In the genomic region with DNA sequence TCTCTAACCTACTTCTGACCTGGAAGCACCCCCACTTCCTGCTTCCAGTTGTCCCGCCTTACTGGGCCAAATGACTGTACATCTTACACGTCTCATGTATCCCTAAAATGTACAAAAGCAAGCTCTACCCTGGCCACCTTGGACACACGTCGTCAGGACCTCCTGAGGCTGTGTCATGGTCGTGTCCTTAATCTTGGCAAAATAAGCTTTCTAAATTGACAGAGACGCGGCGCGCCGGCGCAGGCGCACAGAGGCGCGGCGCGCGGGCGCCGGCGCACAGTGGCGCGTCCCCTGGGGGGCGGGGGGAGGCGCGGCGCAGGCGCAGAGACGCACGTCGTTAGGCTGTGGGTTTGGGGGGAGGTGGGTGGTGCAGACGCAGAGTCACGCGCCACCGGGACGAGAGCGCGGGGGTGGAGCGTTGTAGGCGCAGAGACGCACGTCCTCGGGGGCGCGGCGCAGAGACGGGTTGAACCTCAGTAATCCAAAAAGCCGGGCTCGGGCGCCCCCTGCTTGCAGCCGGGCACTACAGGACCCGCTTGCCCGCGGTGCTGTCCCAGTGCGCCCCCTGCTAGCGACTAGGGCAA, we compare ENCODE assay signal across 15 cellular contexts. TPM values are rescaled to one million over a fixed set of nuclear protein-coding genes. Genes with fewer than 3 reads are reported as not detected.
DNase-seq lines count a peak whose midpoint lies in the region; ATAC-seq and TF ChIP-seq lines count a peak whose summit lies in the region.
"Not testable (repeated sequence)": the region's sequence is repeated elsewhere in the genome, so short reads cannot be mapped to it uniquely, and the experiment has no call there.
"Had no signal": no experiment of that assay in that cellular context is flagged by ENCODE, and none has a peak within 500 bp of the region (broad histone marks: within the 10 kb centered on the region; RNA-seq: fewer than 3 reads in every experiment).

No MANE protein-coding gene starts in this region.

- H2AFZ ChIP-seq in DND-41 (ENCODE audit: low read depth, low read length): not testable (repeated sequence)

- H3K9ac ChIP-seq in DND-41 (ENCODE audit: low read depth, low read length): not testable (repeated sequence)

- not testable (repeated sequence) for TF ChIP-seq CTCF in DND-41 (IDR thresholded peaks at IDR 0.05; ENCODE audit: borderline replicate concordance, extremely low read depth, low read length, poor library complexity, severe bottlenecking); mucosa of descending colon (IDR thresholded peaks at IDR 0.05); stomach (IDR thresholded peaks at IDR 0.05)

- H3K79me2 ChIP-seq in DND-41 (ENCODE audit: insufficient read depth, low read length): not testable (repeated sequence)

- not testable (repeated sequence) for TF ChIP-seq POLR2A in stomach (IDR thresholded peaks at IDR 0.05)

- peak; percentile 8 for DNase-seq in DND-41
- DNase-seq in SK-MEL-5 (ENCODE audit: low read depth, low spot score): peak; percentile 89
- DNase-seq in activated naive CD4-positive, alpha-beta T cell treated with anti-CD3 and anti-CD28 coated beads, Interleukin-2, amount 50 U/mL, for 16 hours: peak; percentile 5
- DNase-seq in Right ventricle myocardium inferior (ENCODE audit: missing footprints): peak; percentile 61
- DNase-seq in mucosa of descending colon: peak; percentile 11 to 48 (median 21)
- DNase-seq in stomach: peak; percentile 24

- H3K4me2 ChIP-seq in DND-41 (ENCODE audit: insufficient read depth, low read length): not testable (repeated sequence)

- in situ Hi-C loops in SK-MEL-5 (cut with HindIII; ENCODE audit: low pct_unique_long_range_greater_than_20kb, low sequenced_read_pairs): not testable (repeated sequence)

- H3K36me3 ChIP-seq in DND-41 (ENCODE audit: insufficient read depth, low read length); mucosa of descending colon (ENCODE audit: low read depth); stomach: not testable (repeated sequence)

- not testable (repeated sequence) for ATAC-seq in DND-41 (ENCODE audit: insufficient read depth, low read depth)
- ATAC-seq in GM19438 (IDR thresholded peaks at IDR 0.05; ENCODE audit: low read depth, unreplicated experiment): peak; percentile 23
- peak; percentile 19 for ATAC-seq in HG03045 (IDR thresholded peaks at IDR 0.05; ENCODE audit: unreplicated experiment)
- ATAC-seq in Right ventricle myocardium inferior: peak; percentile 68
- peak; percentile 45 for ATAC-seq in mucosa of descending colon

- not testable (repeated sequence) for H3K9me3 ChIP-seq in DND-41 (ENCODE audit: insufficient read depth, low read length, severe bottlenecking); mucosa of descending colon; stomach

- H3K4me3 ChIP-seq in DND-41 (ENCODE audit: low read depth in 1 of 2, low read length in 2 of 2); mucosa of descending colon; stomach: not testable (repeated sequence)

- intact Hi-C loops in Right ventricle myocardium inferior (cut with DNase I); mucosa of descending colon (cut with DNase I, micrococcal nuclease); stomach (cut with DNase I; ENCODE audit: low total_unique reads): not testable (repeated sequence)

- not testable (repeated sequence) for H4K20me1 ChIP-seq in DND-41 (ENCODE audit: insufficient read depth, low read length)

- peaks cover 10% of the 10 kb centered on the region for H3K4me1 ChIP-seq in DND-41 (ENCODE audit: insufficient read depth, low read length)
- not testable (repeated sequence) for H3K4me1 ChIP-seq in mucosa of descending colon (ENCODE audit: low read depth); stomach

- WGBS in stomach, 5 donors: 80 to 85% (median 81%) methylated on average over 28 to 53 of the region's 55 CpGs

- not testable (repeated sequence) for H3K27ac ChIP-seq in DND-41 (ENCODE audit: low read length); stomach

- not testable (repeated sequence) for TF ChIP-seq EP300 in stomach (IDR thresholded peaks at IDR 0.05)

- H3K27me3 ChIP-seq in DND-41 (ENCODE audit: insufficient read depth, low read length, poor library complexity); stomach: not testable (repeated sequence)

RNA-seq across cellular contexts. Expression of gene SCGB1C1, which starts 3.6 kb away (rescaled TPM):
- total RNA-seq in SK-MEL-5 (2014; rRNA removed; shearing (Covaris generic)): not detected in 2 replicates
- polyA plus RNA-seq in SK-MEL-5 (2015; cell fraction: cytosol; rRNA removed): not detected in 2 replicates
- not detected in 2 replicates for polyA plus RNA-seq in SK-MEL-5 (2015; cell fraction: nucleus; rRNA removed)
- total RNA-seq in Right ventricle myocardium inferior (not detected), mucosa of descending colon (not detected), stomach (not detected)
- not detected for polyA plus RNA-seq in stomach
- total RNA-seq: A673; activated B cell treated with CpG ODN at 0.5 μM for 24 hours; CD4-positive, CD25-positive, alpha-beta regulatory T cell; dermis blood vessel endothelial cell; mucosa of gallbladder; NCI-H460; osteoblast had no signal
- polyA plus RNA-seq: CD4-positive, CD25-positive, alpha-beta regulatory T cell had no signal

RNA-seq across cellular contexts. Expression of gene BET1L, which starts 17.9 kb away (rescaled TPM):
- total RNA-seq in SK-MEL-5 (2014; rRNA removed; shearing (Covaris generic)): 15.5 and 16.3 TPM in 2 replicates
- 61.6 and 84.1 TPM in 2 replicates for polyA plus RNA-seq in SK-MEL-5 (2015; cell fraction: cytosol; rRNA removed)
- 64.6 and 67.0 TPM in 2 replicates for polyA plus RNA-seq in SK-MEL-5 (2015; cell fraction: nucleus; rRNA removed)
- total RNA-seq in Right ventricle myocardium inferior (19.4 TPM), mucosa of descending colon (10 to 100 TPM; 51.5 to 59.9 (median 55.8) TPM), stomach (10 to 100 TPM in 4 of 5 donors, 1 to 10 TPM in 1; 7.0 to 36.5 (median 25.0) TPM)
- polyA plus RNA-seq in stomach: 10 to 100 TPM; 21.8 to 38.3 (median 28.1) TPM

RNA-seq across cellular contexts. Expression of gene RIC8A, which starts 18.2 kb away (rescaled TPM):
- 93.8 and 117 TPM in 2 replicates for total RNA-seq in SK-MEL-5 (2014; rRNA removed; shearing (Covaris generic))
- 75.5 and 82.5 TPM in 2 replicates for polyA plus RNA-seq in SK-MEL-5 (2015; cell fraction: cytosol; rRNA removed)
- 202 and 222 TPM in 2 replicates for polyA plus RNA-seq in SK-MEL-5 (2015; cell fraction: nucleus; rRNA removed)
- total RNA-seq in Right ventricle myocardium inferior (52.3 TPM), mucosa of descending colon (10 to 100 TPM; 75.1 to 93.1 (median 82.2) TPM), stomach (100 to 1,000 TPM in 2 of 5 donors, 10 to 100 TPM in 3; 45.2 to 262 (median 72.3) TPM)
- 10 to 100 TPM; 39.2 to 60.8 (median 53.5) TPM for polyA plus RNA-seq in stomach

RNA-seq across cellular contexts. Expression of gene SIRT3, which starts 46.9 kb away (rescaled TPM):
- 8.4 and 8.8 TPM in 2 replicates for total RNA-seq in SK-MEL-5 (2014; rRNA removed; shearing (Covaris generic))
- polyA plus RNA-seq in SK-MEL-5 (2015; cell fraction: cytosol; rRNA removed): 22.1 and 22.5 TPM in 2 replicates
- polyA plus RNA-seq in SK-MEL-5 (2015; cell fraction: nucleus; rRNA removed): 46.2 and 66.5 TPM in 2 replicates
- 39.7 TPM for total RNA-seq in Right ventricle myocardium inferior
- total RNA-seq in mucosa of descending colon: 10 to 100 TPM; 19.3 to 22.1 (median 22.0) TPM
- total RNA-seq in stomach: 10 to 100 TPM in 2 of 5 donors, 1 to 10 TPM in 3; 5.4 to 63.7 (median 7.3) TPM
- 10 to 100 TPM; 10.8 to 19.2 (median 13.8) TPM for polyA plus RNA-seq in stomach

RNA-seq across cellular contexts. Expression of gene PSMD13, which starts 47.5 kb away (rescaled TPM):
- 133 and 140 TPM in 2 replicates for total RNA-seq in SK-MEL-5 (2014; rRNA removed; shearing (Covaris generic))
- polyA plus RNA-seq in SK-MEL-5 (2015; cell fraction: cytosol; rRNA removed): 140 and 143 TPM in 2 replicates
- 155 and 171 TPM in 2 replicates for polyA plus RNA-seq in SK-MEL-5 (2015; cell fraction: nucleus; rRNA removed)
- 91.7 TPM for total RNA-seq in Right ventricle myocardium inferior
- total RNA-seq in mucosa of descending colon: 100 to 1,000 TPM in 1 of 3 donors, 10 to 100 TPM in 2; 92.6 to 110 (median 96.4) TPM
- 100 to 1,000 TPM in 2 of 5 donors, 10 to 100 TPM in 3; 36.2 to 132 (median 64.9) TPM for total RNA-seq in stomach
- 100 to 1,000 TPM; 116 to 126 (median 123) TPM for polyA plus RNA-seq in stomach

Comparison
In these comparisons a context has a peak if more than half of its experiments do, and no peak if none do; other contexts are left out.
1. DNase-seq: peak in every context shown above with its lines; median percentile 89 in SK-MEL-5; 61 in Right ventricle myocardium inferior; 24 in stomach; 21 in mucosa of descending colon; 8 in DND-41; 5 in activated naive CD4-positive, alpha-beta T cell treated with anti-CD3 and anti-CD28 coated beads, Interleukin-2, amount 50 U/mL, for 16 hours.